Comparison of ENCODE assay signal across 15 cellular contexts in genomic region chr18:29062921-29063320, GRCh38.
DNase-seq lines count a peak whose midpoint lies in the region; ATAC-seq, FAIRE-seq and TF ChIP-seq lines count a peak whose summit lies in the region.
"Had no signal": no experiment of that assay in that cellular context is flagged by ENCODE, and none has a peak within 500 bp of the region (broad histone marks: within the 10 kb centered on the region; RNA-seq: fewer than 3 reads in every experiment).

No MANE protein-coding gene starts in this region.

- FAIRE-seq in H1 (lab: Jason Lieb, UNC) = no peak

- H4K91ac ChIP-seq in IMR-90 (ENCODE audit: insufficient read depth, low read depth, low read length) = no peak overlapping the region
- H4K91ac ChIP-seq in H1 (replicated peaks; ENCODE audit: insufficient read length, low read length) = no peak overlapping the region

- H3K27ac ChIP-seq in IMR-90 (ENCODE audit: insufficient read depth, low read length) (no peak overlapping the region), H1 (ENCODE audit: low read depth, low read length) (no peak overlapping the region), neural progenitor cell (no peak overlapping the region), esophagus muscularis mucosa (replicated peaks in 1 of 4) (no peak overlapping the region)
- H3K27ac ChIP-seq: BLaER1 treated with 17β-estradiol and CSF1 and Interleukin-3, amounts not matched to agents 10 nM and 100 nM had no signal

- H3K4me2 ChIP-seq in IMR-90 (ENCODE audit: low read depth, low read length) (no peak overlapping the region), H1 (ENCODE audit: insufficient read depth in 1 of 2, low read depth in 2 of 2, low read length in 2 of 2) (no peak overlapping the region), neural progenitor cell (peak overlapping the region; percentile 1)
- H3K4me2 ChIP-seq: BLaER1 treated with 17β-estradiol and CSF1 and Interleukin-3, amounts not matched to agents 10 nM and 100 nM had no signal

- dilution Hi-C loops in IMR-90 (cut with HindIII; ENCODE audit: low sequenced_read_pairs, unreplicated experiment) = no loop called here

- intact Hi-C loops in IMR-90 (cut with micrococcal nuclease) = no loop called here
- intact Hi-C loops in esophagus muscularis mucosa (cut with DNase I) = no loop called here

- no peaks in the 10 kb centered on the region for H3K36me3 Mint-ChIP-seq in neural progenitor cell
- H3K36me3 Mint-ChIP-seq: CD4-positive, CD25-positive, alpha-beta regulatory T cell had no signal

- H3K4ac ChIP-seq in IMR-90 (ENCODE audit: low read depth, low read length) (no peak overlapping the region), H1 (replicated peaks; ENCODE audit: insufficient read length, low read depth, low read length) (no peak overlapping the region)

- H3K9me3 Mint-ChIP-seq in neural progenitor cell = no peaks in the 10 kb centered on the region

- H2BK15ac ChIP-seq in IMR-90 (ENCODE audit: low read depth, low read length) (no peak overlapping the region), H1 (ENCODE audit: low read length) (no peak overlapping the region)

- H2BK12ac ChIP-seq in H1 (ENCODE audit: low read depth, low read length) = no peak overlapping the region

- H3K79me1 ChIP-seq in IMR-90 (ENCODE audit: low read depth in 1 of 2, low read length in 2 of 2) (no peaks in the 10 kb centered on the region), H1 (ENCODE audit: low read depth, low read length) (no peaks in the 10 kb centered on the region)

- TF ChIP-seq RAD21 in IMR-90 (IDR thresholded peaks at IDR 0.05; ENCODE audit: low read length) = no peak
- no peak for TF ChIP-seq RAD21 in H1 (IDR thresholded peaks at IDR 0.05 in 1 of 2, conservative IDR thresholded peaks at IDR 0.05 in 1 of 2; ENCODE audit: low read depth in 2 of 2, low read length in 2 of 2)

- H3K27me3 ChIP-seq in IMR-90 (ENCODE audit: control insufficient read depth, insufficient read depth, low read length) = no peaks in the 10 kb centered on the region
- no peaks in the 10 kb centered on the region for H3K27me3 ChIP-seq in H1 (replicated peaks in 1 of 4; ENCODE audit: control insufficient read depth in 3 of 4, extremely low read depth in 1 of 4, insufficient read depth in 3 of 4, low read length in 3 of 4)
- no peaks in the 10 kb centered on the region for H3K27me3 ChIP-seq in neural progenitor cell
- no peaks in the 10 kb centered on the region for H3K27me3 ChIP-seq in esophagus muscularis mucosa
- no peaks in the 10 kb centered on the region for H3K27me3 ChIP-seq in HAP-1 (ENCODE audit: low read depth)
- H3K27me3 ChIP-seq in H7 (ENCODE audit: control insufficient read depth, insufficient read depth, low read length) = no peaks in the 10 kb centered on the region
- H3K27me3 ChIP-seq: BLaER1 treated with 17β-estradiol and CSF1 and Interleukin-3, amounts not matched to agents 10 nM and 100 nM had no signal

- ATAC-seq in IMR-90 (ENCODE audit: low read depth) = peak; percentile 42; the same call in 1 of the 2 replicates
- ATAC-seq: HCT116 had no signal

- H3K9me3 ChIP-seq in IMR-90 (ENCODE audit: control insufficient read depth, insufficient read depth, low read length) (no peaks in the 10 kb centered on the region), H1 (ENCODE audit: insufficient read depth in 2 of 2, low read depth in 1 of 2, low read length in 1 of 2) (no peaks in the 10 kb centered on the region), neural progenitor cell (ENCODE audit: low read depth) (no peaks in the 10 kb centered on the region), esophagus muscularis mucosa (no peaks in the 10 kb centered on the region), HAP-1 (no peaks in the 10 kb centered on the region)
- H3K9me3 ChIP-seq: BLaER1 treated with 17β-estradiol and CSF1 and Interleukin-3, amounts not matched to agents 10 nM and 100 nM had no signal

- H2AFZ ChIP-seq in IMR-90 (replicated peaks; ENCODE audit: low read length, poor library complexity) = no peak overlapping the region
- peak overlapping the region; percentile 58; the same call in 1 of the 2 replicates for H2AFZ ChIP-seq in H1 (ENCODE audit: low read length)
- H2AFZ ChIP-seq in neural progenitor cell (replicated peaks) = no peak overlapping the region

- H3K23me2 ChIP-seq in H1 (ENCODE audit: low read depth, low read length) = no peaks in the 10 kb centered on the region

- no peaks in the 10 kb centered on the region for H3F3A ChIP-seq in neural progenitor cell (ENCODE audit: low read depth)

- no peak overlapping the region for H2BK120ac ChIP-seq in IMR-90 (ENCODE audit: low read depth, low read length)
- no peak overlapping the region for H2BK120ac ChIP-seq in H1 (replicated peaks; ENCODE audit: low read depth, low read length)

- H2AK5ac ChIP-seq in IMR-90 (ENCODE audit: low read depth, low read length) = no peak overlapping the region
- no peak overlapping the region for H2AK5ac ChIP-seq in H1 (ENCODE audit: low read depth, low read length)

- no peaks in the 10 kb centered on the region for H3K4me1 Mint-ChIP-seq in neural progenitor cell
- H3K4me1 Mint-ChIP-seq: CD4-positive, CD25-positive, alpha-beta regulatory T cell had no signal

- H3K9me1 ChIP-seq in IMR-90 (ENCODE audit: insufficient read depth, low read length) = no peaks in the 10 kb centered on the region

- H3K23ac ChIP-seq in IMR-90 (ENCODE audit: low read depth, low read length) = no peak overlapping the region
- no peak overlapping the region for H3K23ac ChIP-seq in H1 (ENCODE audit: insufficient read length)

- H3K14ac ChIP-seq in IMR-90 (replicated peaks; ENCODE audit: low read depth, low read length) (no peak overlapping the region), H1 (ENCODE audit: insufficient read length) (no peak overlapping the region)

- no peak for TF ChIP-seq POLR2A in IMR-90 (IDR thresholded peaks at IDR 0.05; ENCODE audit: low read depth, low read length)
- no peak for TF ChIP-seq POLR2A in H1 (IDR thresholded peaks at IDR 0.05; ENCODE audit: control extremely low read depth in 1 of 2, low read depth in 2 of 2, low read length in 2 of 2)
- TF ChIP-seq POLR2A in erythroblast (IDR thresholded peaks at IDR 0.05; ENCODE audit: low read length) = no peak
- no peak for TF ChIP-seq POLR2A in esophagus muscularis mucosa (IDR thresholded peaks at IDR 0.05; ENCODE audit: low read depth)

- H4K20me1 ChIP-seq in IMR-90 (ENCODE audit: insufficient read depth, low read length) = no peaks in the 10 kb centered on the region
- no peaks in the 10 kb centered on the region for H4K20me1 ChIP-seq in H1 (replicated peaks in 1 of 2; ENCODE audit: control insufficient read depth in 1 of 2, insufficient read depth in 2 of 2, low read length in 2 of 2)
- no peaks in the 10 kb centered on the region for H4K20me1 ChIP-seq in neural progenitor cell (ENCODE audit: low read depth)
- H4K20me1 ChIP-seq: BLaER1 treated with 17β-estradiol and CSF1 and Interleukin-3, amounts not matched to agents 10 nM and 100 nM had no signal

- peak; percentile 13 for DNase-seq in AG10803 (ENCODE audit: low read depth)
- DNase-seq in IMR-90 = no peak
- DNase-seq in H1 (ENCODE audit: low read depth in 1 of 2, low spot score in 2 of 2) = no peak
- no peak for DNase-seq in neural progenitor cell (ENCODE audit: low spot score)
- DNase-seq in erythroblast (lab: John Stamatoyannopoulos, UW) = no peak
- DNase-seq in esophagus muscularis mucosa (ENCODE audit: extremely low spot score) = no peak
- no peak for DNase-seq in HAP-1 (ENCODE audit: low spot score in 2 of 2)
- no peak for DNase-seq in H7
- DNase-seq: 8988T; CD4-positive, CD25-positive, alpha-beta regulatory T cell; DMS53; GF-D8; GOT3 had no signal

- in situ Hi-C loops in IMR-90 (cut with MboI; ENCODE audit: low sequenced_read_pairs) = no loop called here
- in situ Hi-C loops in HAP-1 (cut with MboI; ENCODE audit: low sequenced_read_pairs) = no loop called here

- H2BK20ac ChIP-seq in IMR-90 (ENCODE audit: low read depth, low read length) (no peak overlapping the region), H1 (ENCODE audit: low read length) (no peak overlapping the region)

- H2BK5ac ChIP-seq in IMR-90 (ENCODE audit: low read depth, low read length, poor library complexity, severe bottlenecking) (no peak overlapping the region), H1 (ENCODE audit: low read depth, low read length) (no peak overlapping the region)

- no peaks in the 10 kb centered on the region for H3K27me3 Mint-ChIP-seq in neural progenitor cell (ENCODE audit: insufficient read depth, low read depth)
- H3K27me3 Mint-ChIP-seq: CD4-positive, CD25-positive, alpha-beta regulatory T cell had no signal

- H2AK9ac ChIP-seq in IMR-90 (replicated peaks; ENCODE audit: low read depth, low read length, poor library complexity) = no peak overlapping the region

- CTCF ChIA-PET in IMR-90 (lab: Yijun Ruan, JAX) = no interaction called here
- CTCF ChIA-PET in H1 (lab: Charles Lee; ENCODE audit: partially characterized antibody) = no interaction called here

- H3K9ac ChIP-seq in IMR-90 (ENCODE audit: low read depth, low read length) (no peak overlapping the region), H1 (replicated peaks in 1 of 4; ENCODE audit: extremely low read depth in 1 of 4, low read depth in 3 of 4, low read length in 3 of 4) (no peak overlapping the region), neural progenitor cell (no peak overlapping the region)
- H3K9ac ChIP-seq: BLaER1 treated with 17β-estradiol and CSF1 and Interleukin-3, amounts not matched to agents 10 nM and 100 nM had no signal

- H3K56ac ChIP-seq in IMR-90 (ENCODE audit: extremely low read depth, insufficient read depth, low read length) (no peak overlapping the region), H1 (replicated peaks; ENCODE audit: insufficient read length, low read depth, low read length) (no peak overlapping the region)

- POLR2A ChIA-PET in IMR-90 (lab: Charles Lee; ENCODE audit: unreplicated experiment) = no interaction called here
- POLR2A ChIA-PET in H1 (lab: Charles Lee; ENCODE audit: partially characterized antibody) = no interaction called here

- BruUV-seq in IMR-90 (replicated peaks; lab: Mats Ljungman, UMichigan) = no TSS peak

- no peak for TF ChIP-seq EP300 in H1 (IDR thresholded peaks at IDR 0.05; ENCODE audit: borderline replicate concordance in 1 of 2, low read depth in 2 of 2, low read length in 2 of 2)
- no peak for TF ChIP-seq EP300 in esophagus muscularis mucosa (IDR thresholded peaks at IDR 0.05)

- no peak overlapping the region; a peak in 1 of 4 replicates for H4K8ac ChIP-seq in IMR-90 (ENCODE audit: low read depth in 2 of 2, low read length in 2 of 2)
- no peak overlapping the region for H4K8ac ChIP-seq in H1 (ENCODE audit: extremely low read depth, insufficient read depth, low read length)

- H3K36me3 ChIP-seq in IMR-90 (ENCODE audit: control insufficient read depth, insufficient read depth, low read length) = no peaks in the 10 kb centered on the region
- H3K36me3 ChIP-seq in H1 (ENCODE audit: control insufficient read depth in 2 of 4, insufficient read depth in 4 of 4, low read length in 3 of 4) = no peaks in the 10 kb centered on the region
- no peaks in the 10 kb centered on the region for H3K36me3 ChIP-seq in neural progenitor cell
- no peaks in the 10 kb centered on the region for H3K36me3 ChIP-seq in esophagus muscularis mucosa
- no peaks in the 10 kb centered on the region for H3K36me3 ChIP-seq in HAP-1 (replicated peaks)
- H3K36me3 ChIP-seq in H7 (replicated peaks; ENCODE audit: control insufficient read depth, insufficient read depth, low read length) = no peaks in the 10 kb centered on the region
- H3K36me3 ChIP-seq: BLaER1 treated with 17β-estradiol and CSF1 and Interleukin-3, amounts not matched to agents 10 nM and 100 nM had no signal

- TF ChIP-seq CTCF in AG10803 (conservative IDR thresholded peaks at IDR 0.05; ENCODE audit: low read length) (no peak), IMR-90 (conservative IDR thresholded peaks at IDR 0.05; ENCODE audit: low read depth, low read length) (no peak), H1 (IDR thresholded peaks at IDR 0.05; ENCODE audit: control extremely low read depth in 1 of 3, insufficient read depth in 1 of 3, low read depth in 1 of 3, low read length in 3 of 3) (no peak), neural progenitor cell (IDR thresholded peaks at IDR 0.05) (no peak), esophagus muscularis mucosa (IDR thresholded peaks at IDR 0.05) (no peak)

- no peak overlapping the region for H3K27ac Mint-ChIP-seq in neural progenitor cell
- H3K27ac Mint-ChIP-seq: CD4-positive, CD25-positive, alpha-beta regulatory T cell had no signal

- H3K4me3 Mint-ChIP-seq in neural progenitor cell = no peak overlapping the region
- H3K4me3 Mint-ChIP-seq: CD4-positive, CD25-positive, alpha-beta regulatory T cell had no signal

- no peaks in the 10 kb centered on the region; the same call in 1 of the 2 replicates for H3K4me1 ChIP-seq in IMR-90 (ENCODE audit: control insufficient read depth, insufficient read depth, low read length)
- no peaks in the 10 kb centered on the region for H3K4me1 ChIP-seq in H1 (replicated peaks in 1 of 4; ENCODE audit: control insufficient read depth in 3 of 4, insufficient read depth in 4 of 4, low read length in 3 of 4)
- peaks cover 10% of the 10 kb centered on the region for H3K4me1 ChIP-seq in neural progenitor cell
- no peaks in the 10 kb centered on the region for H3K4me1 ChIP-seq in esophagus muscularis mucosa
- peaks cover 20% of the 10 kb centered on the region for H3K4me1 ChIP-seq in HAP-1
- H3K4me1 ChIP-seq: BLaER1 treated with 17β-estradiol and CSF1 and Interleukin-3, amounts not matched to agents 10 nM and 100 nM had no signal

- H3K4me3 ChIP-seq in AG10803 (ENCODE audit: low read length) = no peak overlapping the region
- H3K4me3 ChIP-seq in IMR-90 (ENCODE audit: insufficient read depth, low read depth, low read length) = no peak overlapping the region
- H3K4me3 ChIP-seq in H1 (ENCODE audit: extremely low read depth in 1 of 4, insufficient read depth in 2 of 4, low read depth in 3 of 4, low read length in 4 of 4) = no peak overlapping the region
- no peak overlapping the region for H3K4me3 ChIP-seq in neural progenitor cell
- H3K4me3 ChIP-seq in esophagus muscularis mucosa = no peak overlapping the region
- H3K4me3 ChIP-seq in HAP-1 = no peak overlapping the region
- no peak overlapping the region for H3K4me3 ChIP-seq in H7 (ENCODE audit: insufficient read depth, low read depth, low read length)
- H3K4me3 ChIP-seq: BLaER1 treated with 17β-estradiol and CSF1 and Interleukin-3, amounts not matched to agents 10 nM and 100 nM had no signal

- H4K5ac ChIP-seq in IMR-90 (ENCODE audit: low read depth, low read length) (no peak overlapping the region), H1 (ENCODE audit: insufficient read length, low read depth, low read length) (no peak overlapping the region)

- H3K18ac ChIP-seq in IMR-90 (ENCODE audit: low read depth, low read length) (no peak overlapping the region), H1 (ENCODE audit: extremely low read depth, low read length) (no peak overlapping the region)

- H3K79me2 ChIP-seq in H1 (ENCODE audit: control insufficient read depth in 1 of 2, insufficient read depth in 2 of 2, low read length in 2 of 2) (no peaks in the 10 kb centered on the region), neural progenitor cell (ENCODE audit: low read depth) (no peaks in the 10 kb centered on the region)
